Comparison of ENCODE assay signal across 8 cellular contexts in genomic region chr22:31943206-31943975, GRCh38. TPM values are rescaled to one million over a fixed set of nuclear protein-coding genes. Genes with fewer than 3 reads are reported as not detected.
DNase-seq lines count a peak whose midpoint lies in the region; TF ChIP-seq lines count a peak whose summit lies in the region.

No MANE protein-coding gene starts in this region.

- DNase-seq in activated naive CD4-positive, alpha-beta T cell (lab: John Stamatoyannopoulos, UW), result no peak
- DNase-seq in brain microvascular endothelial cell (no peak), uterus (peak in 1 of 2 donors; percentile 21), SHP77 (lab: John Stamatoyannopoulos, UW) (no peak), NCI-H1105 treated with DMSO at 0.1 percent for 48 hours (lab: John Stamatoyannopoulos, UW) (no peak), NCI-H2196 treated with DMSO at 0.1 percent for 48 hours (lab: John Stamatoyannopoulos, UW; ENCODE audit: unreplicated experiment) (no peak)

- H3K27me3 ChIP-seq in brain microvascular endothelial cell (replicated peaks) (no peaks in the 10 kb centered on the region), mononuclear cell (ENCODE audit: insufficient read depth, low read length) (no peaks in the 10 kb centered on the region), uterus (no peaks in the 10 kb centered on the region)

- in situ Hi-C loops in brain microvascular endothelial cell (cut with HindIII; ENCODE audit: low pct_ligation_motif_present, low sequenced_read_pairs), result no loop called here

- TF ChIP-seq CTCF in brain microvascular endothelial cell (IDR thresholded peaks at IDR 0.05; ENCODE audit: low read depth, low read length, missing control alignments), result no peak
- TF ChIP-seq CTCF in uterus (IDR thresholded peaks at IDR 0.05), result no peak

- H3K4me1 Mint-ChIP-seq in activated naive CD4-positive, alpha-beta T cell treated with anti-CD3 and anti-CD28 coated beads, Interleukin-2, amount 50 U/mL, for 24 hours, result peaks cover 23% of the 10 kb centered on the region

- H3K36me3 ChIP-seq in brain microvascular endothelial cell (replicated peaks), result peaks cover 9% of the 10 kb centered on the region
- no peaks in the 10 kb centered on the region for H3K36me3 ChIP-seq in uterus

- peak overlapping the region; percentile 77 for H3K27ac Mint-ChIP-seq in activated naive CD4-positive, alpha-beta T cell treated with anti-CD3 and anti-CD28 coated beads, Interleukin-2, amount 50 U/mL, for 24 hours

- no peaks in the 10 kb centered on the region for H3K9me3 ChIP-seq in mononuclear cell (ENCODE audit: low read depth, low read length)
- no peaks in the 10 kb centered on the region for H3K9me3 ChIP-seq in uterus

- peak overlapping the region; percentile 93 for H3K4me3 Mint-ChIP-seq in activated naive CD4-positive, alpha-beta T cell treated with anti-CD3 and anti-CD28 coated beads, Interleukin-2, amount 50 U/mL, for 24 hours

- H3K27ac ChIP-seq in brain microvascular endothelial cell (peak overlapping the region; percentile 76), uterus (peak overlapping the region; percentile 98 to 100)

- H3K4me3 ChIP-seq in brain microvascular endothelial cell (ENCODE audit: low read depth, low read length) (peak overlapping the region; percentile 65), mononuclear cell (ENCODE audit: low read length) (peak overlapping the region; percentile 73), uterus (peak overlapping the region; percentile 83 to 98)

- peaks cover 42% of the 10 kb centered on the region for H3K4me1 ChIP-seq in mononuclear cell (ENCODE audit: insufficient read depth, low read length)
- H3K4me1 ChIP-seq in uterus, result no peaks in the 10 kb centered on the region

- H3K27me3 Mint-ChIP-seq in activated naive CD4-positive, alpha-beta T cell treated with anti-CD3 and anti-CD28 coated beads, Interleukin-2, amount 50 U/mL, for 24 hours, result no peaks in the 10 kb centered on the region

- intact Hi-C loops in uterus (cut with DNase I; ENCODE audit: low total_unique reads), result no loop called here

- no peaks in the 10 kb centered on the region for H3K9me3 Mint-ChIP-seq in activated naive CD4-positive, alpha-beta T cell treated with anti-CD3 and anti-CD28 coated beads, Interleukin-2, amount 50 U/mL, for 24 hours

- H3K36me3 Mint-ChIP-seq in activated naive CD4-positive, alpha-beta T cell treated with anti-CD3 and anti-CD28 coated beads, Interleukin-2, amount 50 U/mL, for 24 hours, result peaks cover 3% of the 10 kb centered on the region

- no peak for TF ChIP-seq POLR2A in uterus (IDR thresholded peaks at IDR 0.05)

RNA-seq across cellular contexts. Expression of gene YWHAH, which starts 0.9 kb away (rescaled TPM):
- total RNA-seq in mononuclear cell (73.8 TPM), uterus (100 to 1,000 TPM in 2 of 4 donors, 10 to 100 TPM in 2; 37.1 to 209 (median 101) TPM)
